2 cellular contexts compared by ENCODE assay signal in the genomic region with DNA sequence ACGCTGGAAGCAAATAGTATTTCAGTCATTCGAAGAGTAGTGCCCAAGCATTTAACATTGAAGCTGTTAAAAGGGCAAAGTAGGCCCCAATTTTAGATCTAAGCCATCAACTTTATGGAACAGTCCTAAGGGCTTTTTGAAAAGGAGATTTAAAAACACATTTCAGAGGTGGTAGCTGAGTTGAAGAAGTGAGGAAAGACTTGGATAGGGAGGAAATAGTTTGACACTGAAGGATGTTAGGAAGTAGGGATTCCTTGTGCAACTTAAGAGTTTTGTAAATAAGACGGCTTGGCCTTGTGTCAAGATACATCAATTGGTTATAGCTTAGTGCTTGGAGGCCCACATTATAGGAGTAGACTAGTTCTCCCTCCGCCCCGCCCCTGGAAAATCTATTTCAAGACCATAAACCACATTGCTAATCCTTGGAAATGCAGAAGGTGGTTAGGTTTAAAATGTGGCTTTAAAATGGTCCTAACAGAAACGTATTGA.
TF ChIP-seq lines count a peak whose summit lies in the region.

No MANE protein-coding gene starts in this region.

TF ChIP-seq in HCT116, 20 proteins besides CTCF, POLR2A, EP300 and RAD21:
- TF ChIP-seq SRF (IDR thresholded peaks at IDR 0.05; ENCODE audit: low read depth): 0 out of 2 replicates have a peak, but pooled peaks have one; percentile 1
- TF ChIP-seq, protein P1, sequence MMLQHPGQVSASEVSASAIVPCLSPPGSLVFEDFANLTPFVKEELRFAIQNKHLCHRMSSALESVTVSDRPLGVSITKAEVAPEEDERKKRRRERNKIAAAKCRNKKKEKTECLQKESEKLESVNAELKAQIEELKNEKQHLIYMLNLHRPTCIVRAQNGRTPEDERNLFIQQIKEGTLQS (IDR thresholded peaks at IDR 0.05): no peak
TF ChIP-seq in HCT116: peak in this region for 1.

TF ChIP-seq in H1, 55 proteins besides CTCF, POLR2A, EP300 and RAD21:
- TF ChIP-seq E2F6 (IDR thresholded peaks at IDR 0.05): no peak
- no peak for TF ChIP-seq EZH2 (IDR thresholded peaks at IDR 0.05; ENCODE audit: low read depth, low read length, severe bottlenecking)
- no peak for TF ChIP-seq JUND (IDR thresholded peaks at IDR 0.05; ENCODE audit: low read length)
- TF ChIP-seq TAF7 (optimal IDR thresholded peaks at IDR 0.05; ENCODE audit: borderline replicate concordance, low read depth, low read length): no peak
- TF ChIP-seq, protein P2, sequence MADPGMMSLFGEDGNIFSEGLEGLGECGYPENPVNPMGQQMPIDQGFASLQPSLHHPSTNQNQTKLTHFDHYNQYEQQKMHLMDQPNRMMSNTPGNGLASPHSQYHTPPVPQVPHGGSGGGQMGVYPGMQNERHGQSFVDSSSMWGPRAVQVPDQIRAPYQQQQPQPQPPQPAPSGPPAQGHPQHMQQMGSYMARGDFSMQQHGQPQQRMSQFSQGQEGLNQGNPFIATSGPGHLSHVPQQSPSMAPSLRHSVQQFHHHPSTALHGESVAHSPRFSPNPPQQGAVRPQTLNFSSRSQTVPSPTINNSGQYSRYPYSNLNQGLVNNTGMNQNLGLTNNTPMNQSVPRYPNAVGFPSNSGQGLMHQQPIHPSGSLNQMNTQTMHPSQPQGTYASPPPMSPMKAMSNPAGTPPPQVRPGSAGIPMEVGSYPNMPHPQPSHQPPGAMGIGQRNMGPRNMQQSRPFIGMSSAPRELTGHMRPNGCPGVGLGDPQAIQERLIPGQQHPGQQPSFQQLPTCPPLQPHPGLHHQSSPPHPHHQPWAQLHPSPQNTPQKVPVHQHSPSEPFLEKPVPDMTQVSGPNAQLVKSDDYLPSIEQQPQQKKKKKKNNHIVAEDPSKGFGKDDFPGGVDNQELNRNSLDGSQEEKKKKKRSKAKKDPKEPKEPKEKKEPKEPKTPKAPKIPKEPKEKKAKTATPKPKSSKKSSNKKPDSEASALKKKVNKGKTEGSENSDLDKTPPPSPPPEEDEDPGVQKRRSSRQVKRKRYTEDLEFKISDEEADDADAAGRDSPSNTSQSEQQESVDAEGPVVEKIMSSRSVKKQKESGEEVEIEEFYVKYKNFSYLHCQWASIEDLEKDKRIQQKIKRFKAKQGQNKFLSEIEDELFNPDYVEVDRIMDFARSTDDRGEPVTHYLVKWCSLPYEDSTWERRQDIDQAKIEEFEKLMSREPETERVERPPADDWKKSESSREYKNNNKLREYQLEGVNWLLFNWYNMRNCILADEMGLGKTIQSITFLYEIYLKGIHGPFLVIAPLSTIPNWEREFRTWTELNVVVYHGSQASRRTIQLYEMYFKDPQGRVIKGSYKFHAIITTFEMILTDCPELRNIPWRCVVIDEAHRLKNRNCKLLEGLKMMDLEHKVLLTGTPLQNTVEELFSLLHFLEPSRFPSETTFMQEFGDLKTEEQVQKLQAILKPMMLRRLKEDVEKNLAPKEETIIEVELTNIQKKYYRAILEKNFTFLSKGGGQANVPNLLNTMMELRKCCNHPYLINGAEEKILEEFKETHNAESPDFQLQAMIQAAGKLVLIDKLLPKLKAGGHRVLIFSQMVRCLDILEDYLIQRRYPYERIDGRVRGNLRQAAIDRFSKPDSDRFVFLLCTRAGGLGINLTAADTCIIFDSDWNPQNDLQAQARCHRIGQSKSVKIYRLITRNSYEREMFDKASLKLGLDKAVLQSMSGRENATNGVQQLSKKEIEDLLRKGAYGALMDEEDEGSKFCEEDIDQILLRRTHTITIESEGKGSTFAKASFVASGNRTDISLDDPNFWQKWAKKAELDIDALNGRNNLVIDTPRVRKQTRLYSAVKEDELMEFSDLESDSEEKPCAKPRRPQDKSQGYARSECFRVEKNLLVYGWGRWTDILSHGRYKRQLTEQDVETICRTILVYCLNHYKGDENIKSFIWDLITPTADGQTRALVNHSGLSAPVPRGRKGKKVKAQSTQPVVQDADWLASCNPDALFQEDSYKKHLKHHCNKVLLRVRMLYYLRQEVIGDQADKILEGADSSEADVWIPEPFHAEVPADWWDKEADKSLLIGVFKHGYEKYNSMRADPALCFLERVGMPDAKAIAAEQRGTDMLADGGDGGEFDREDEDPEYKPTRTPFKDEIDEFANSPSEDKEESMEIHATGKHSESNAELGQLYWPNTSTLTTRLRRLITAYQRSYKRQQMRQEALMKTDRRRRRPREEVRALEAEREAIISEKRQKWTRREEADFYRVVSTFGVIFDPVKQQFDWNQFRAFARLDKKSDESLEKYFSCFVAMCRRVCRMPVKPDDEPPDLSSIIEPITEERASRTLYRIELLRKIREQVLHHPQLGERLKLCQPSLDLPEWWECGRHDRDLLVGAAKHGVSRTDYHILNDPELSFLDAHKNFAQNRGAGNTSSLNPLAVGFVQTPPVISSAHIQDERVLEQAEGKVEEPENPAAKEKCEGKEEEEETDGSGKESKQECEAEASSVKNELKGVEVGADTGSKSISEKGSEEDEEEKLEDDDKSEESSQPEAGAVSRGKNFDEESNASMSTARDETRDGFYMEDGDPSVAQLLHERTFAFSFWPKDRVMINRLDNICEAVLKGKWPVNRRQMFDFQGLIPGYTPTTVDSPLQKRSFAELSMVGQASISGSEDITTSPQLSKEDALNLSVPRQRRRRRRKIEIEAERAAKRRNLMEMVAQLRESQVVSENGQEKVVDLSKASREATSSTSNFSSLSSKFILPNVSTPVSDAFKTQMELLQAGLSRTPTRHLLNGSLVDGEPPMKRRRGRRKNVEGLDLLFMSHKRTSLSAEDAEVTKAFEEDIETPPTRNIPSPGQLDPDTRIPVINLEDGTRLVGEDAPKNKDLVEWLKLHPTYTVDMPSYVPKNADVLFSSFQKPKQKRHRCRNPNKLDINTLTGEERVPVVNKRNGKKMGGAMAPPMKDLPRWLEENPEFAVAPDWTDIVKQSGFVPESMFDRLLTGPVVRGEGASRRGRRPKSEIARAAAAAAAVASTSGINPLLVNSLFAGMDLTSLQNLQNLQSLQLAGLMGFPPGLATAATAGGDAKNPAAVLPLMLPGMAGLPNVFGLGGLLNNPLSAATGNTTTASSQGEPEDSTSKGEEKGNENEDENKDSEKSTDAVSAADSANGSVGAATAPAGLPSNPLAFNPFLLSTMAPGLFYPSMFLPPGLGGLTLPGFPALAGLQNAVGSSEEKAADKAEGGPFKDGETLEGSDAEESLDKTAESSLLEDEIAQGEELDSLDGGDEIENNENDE (IDR thresholded peaks at IDR 0.05; ENCODE audit: insufficient replicate concordance, low read length): no peak
- no peak for TF ChIP-seq TCF12 (IDR thresholded peaks at IDR 0.05; ENCODE audit: low read depth, low read length)
- no peak for TF ChIP-seq GTF2F1 (IDR thresholded peaks at IDR 0.05; ENCODE audit: borderline replicate concordance, low read depth, low read length)
- TF ChIP-seq FOSL1 (IDR thresholded peaks at IDR 0.05; ENCODE audit: insufficient read depth, low read depth, low read length): no peak
- TF ChIP-seq KDM4A (IDR thresholded peaks at IDR 0.05; ENCODE audit: low read depth, low read length, severe bottlenecking): no peak
